Comparison of ENCODE assay signal across 9 cellular contexts in the genomic region with DNA sequence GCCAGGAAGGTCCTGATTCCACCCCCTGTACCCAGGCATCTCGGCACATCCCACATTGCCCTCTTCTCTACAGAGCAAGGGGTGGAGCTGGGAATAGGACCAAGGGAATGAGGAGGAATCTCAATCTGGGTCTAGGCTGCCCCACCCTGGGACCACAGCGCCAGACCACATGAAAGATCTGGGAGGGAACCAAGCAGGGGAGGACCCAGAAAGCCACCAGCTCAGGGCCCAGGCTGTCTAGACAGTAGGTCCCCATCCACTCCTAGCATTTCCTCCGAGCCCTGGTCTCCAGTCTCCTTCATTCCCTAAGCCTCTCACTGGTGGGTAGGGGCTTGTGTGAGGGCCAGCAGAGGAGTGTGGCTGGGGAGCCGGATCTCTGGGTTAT. TPM values are rescaled to one million over a fixed set of nuclear protein-coding genes. Genes with fewer than 3 reads are reported as not detected.
DNase-seq lines count a peak whose midpoint lies in the region; ATAC-seq and TF ChIP-seq lines count a peak whose summit lies in the region.
"Had no signal": no experiment of that assay in that cellular context is flagged by ENCODE, and none has a peak within 500 bp of the region (broad histone marks: within the 10 kb centered on the region; RNA-seq: fewer than 3 reads in every experiment).

No MANE protein-coding gene starts in this region.

- TF ChIP-seq POLR2A in esophagus muscularis mucosa (IDR thresholded peaks at IDR 0.05; ENCODE audit: low read depth), result no peak
- no peak for TF ChIP-seq POLR2A in uterus (IDR thresholded peaks at IDR 0.05)

- TF ChIP-seq EP300 in esophagus muscularis mucosa (IDR thresholded peaks at IDR 0.05), result no peak

- peak overlapping the region in 1 of 4 donors; percentile 8 for H3K4me3 ChIP-seq in esophagus muscularis mucosa
- H3K4me3 ChIP-seq in muscle layer of duodenum (ENCODE audit: low read depth in 1 of 2, low read length in 2 of 2), result no peak overlapping the region
- no peak overlapping the region for H3K4me3 ChIP-seq in uterus

- H3K9me3 ChIP-seq in esophagus muscularis mucosa, result no peaks in the 10 kb centered on the region
- H3K9me3 ChIP-seq in muscle layer of duodenum (ENCODE audit: control insufficient read depth in 1 of 2, low read length in 2 of 2), result no peaks in the 10 kb centered on the region
- no peaks in the 10 kb centered on the region for H3K9me3 ChIP-seq in uterus

- intact Hi-C loops in esophagus muscularis mucosa (cut with DNase I) (no loop called here), uterus (cut with DNase I; ENCODE audit: low total_unique reads) (no loop called here)

- H3K27ac ChIP-seq in esophagus muscularis mucosa (replicated peaks in 1 of 4) (peak overlapping the region; percentile 87 to 92 (median 88)), muscle layer of duodenum (ENCODE audit: low read length) (peak overlapping the region; percentile 74), uterus (peak overlapping the region; percentile 86 to 90)
- H3K27ac ChIP-seq: 22Rv1 had no signal

- H3K36me3 ChIP-seq in esophagus muscularis mucosa (peaks cover 19 to 49% (median 38%) of the 10 kb centered on the region in 4 donors), muscle layer of duodenum (ENCODE audit: control insufficient read depth in 1 of 2, insufficient read depth in 2 of 2, low read length in 2 of 2) (peaks cover 22 to 63% of the 10 kb centered on the region in 2 donors), uterus (no peaks in the 10 kb centered on the region)

- no peak for TF ChIP-seq CTCF in esophagus muscularis mucosa (IDR thresholded peaks at IDR 0.05)
- no peak for TF ChIP-seq CTCF in uterus (IDR thresholded peaks at IDR 0.05)

- 41% methylated on average over 4 of the region's 4 CpGs for WGBS in esophagus muscularis mucosa

- ATAC-seq in stimulated activated naive CD8-positive, alpha-beta T cell treated with anti-CD3 and anti-CD28 coated beads, Interleukin-15, Interleukin-2, amounts not matched to agents 100 U/mL and 50 U/mL, for 24 hours, result no peak

- DNase-seq in DMS 273 (lab: John Stamatoyannopoulos, UW; ENCODE audit: unreplicated experiment) (peak; percentile 35), DMS 273 treated with DMSO at 0.1 percent for 48 hours (lab: John Stamatoyannopoulos, UW) (no peak), esophagus muscularis mucosa (ENCODE audit: extremely low spot score) (no peak), uterus (peak; percentile 52 to 65), RKO (ENCODE audit: low spot score) (no peak), hippocampal formation (lab: John Stamatoyannopoulos, UW) (no peak)
- DNase-seq in stimulated activated naive CD8-positive, alpha-beta T cell treated with anti-CD3 and anti-CD28 coated beads, Interleukin-15, Interleukin-2, amounts not matched to agents 100 U/mL and 50 U/mL, for 24 hours, result no peak

- H3K27me3 ChIP-seq in esophagus muscularis mucosa (no peaks in the 10 kb centered on the region), muscle layer of duodenum (ENCODE audit: low read depth, low read length) (no peaks in the 10 kb centered on the region), uterus (no peaks in the 10 kb centered on the region)

- peaks cover 64 to 94% (median 85%) of the 10 kb centered on the region in 4 donors for H3K4me1 ChIP-seq in esophagus muscularis mucosa
- peaks cover 36 to 79% of the 10 kb centered on the region in 2 donors for H3K4me1 ChIP-seq in muscle layer of duodenum (ENCODE audit: control insufficient read depth in 1 of 2, insufficient read depth in 2 of 2, low read length in 2 of 2)
- H3K4me1 ChIP-seq in uterus, result peaks cover 9 to 39% of the 10 kb centered on the region in 2 donors

RNA-seq across cellular contexts. Expression of gene PHLDB1, which starts 11.6 kb away (rescaled TPM):
- total RNA-seq in esophagus muscularis mucosa (10 to 100 TPM; 62.6 to 92.2 (median 78.9) TPM), uterus (100 to 1,000 TPM in 3 of 4 donors, 10 to 100 TPM in 1; 53.5 to 517 (median 287) TPM)

RNA-seq across cellular contexts. Expression of gene ARCN1, which starts 46.8 kb away (rescaled TPM):
- total RNA-seq in esophagus muscularis mucosa (100 to 1,000 TPM in 2 of 4 donors, 10 to 100 TPM in 2; 83.9 to 115 (median 102) TPM), uterus (100 to 1,000 TPM in 2 of 4 donors, 10 to 100 TPM in 2; 55.3 to 154 (median 112) TPM)

RNA-seq across cellular contexts. Expression of gene IFT46, which starts 53.3 kb away (rescaled TPM):
- total RNA-seq in esophagus muscularis mucosa (10 to 100 TPM; 21.3 to 31.6 (median 27.9) TPM), uterus (10 to 100 TPM; 37.4 to 73.5 (median 58.7) TPM)

Comparison
In these comparisons a context has a peak if more than half of its experiments do, and no peak if none do; other contexts are left out.
1. DNase-seq: peak in DMS 273 (single experiment) and uterus (2 of 2); none in DMS 273 treated with DMSO at 0.1 percent for 48 hours (single experiment), esophagus muscularis mucosa (single experiment), RKO (single experiment), hippocampal formation (0 of 2) and stimulated activated naive CD8-positive, alpha-beta T cell treated with anti-CD3 and anti-CD28 coated beads, Interleukin-15, Interleukin-2, amounts not matched to agents 100 U/mL and 50 U/mL, for 24 hours (single experiment).
2. Peak in every context shown above with its lines, with median percentiles within 50 percentile points of each other: H3K27ac ChIP-seq.